In the genomic region with DNA sequence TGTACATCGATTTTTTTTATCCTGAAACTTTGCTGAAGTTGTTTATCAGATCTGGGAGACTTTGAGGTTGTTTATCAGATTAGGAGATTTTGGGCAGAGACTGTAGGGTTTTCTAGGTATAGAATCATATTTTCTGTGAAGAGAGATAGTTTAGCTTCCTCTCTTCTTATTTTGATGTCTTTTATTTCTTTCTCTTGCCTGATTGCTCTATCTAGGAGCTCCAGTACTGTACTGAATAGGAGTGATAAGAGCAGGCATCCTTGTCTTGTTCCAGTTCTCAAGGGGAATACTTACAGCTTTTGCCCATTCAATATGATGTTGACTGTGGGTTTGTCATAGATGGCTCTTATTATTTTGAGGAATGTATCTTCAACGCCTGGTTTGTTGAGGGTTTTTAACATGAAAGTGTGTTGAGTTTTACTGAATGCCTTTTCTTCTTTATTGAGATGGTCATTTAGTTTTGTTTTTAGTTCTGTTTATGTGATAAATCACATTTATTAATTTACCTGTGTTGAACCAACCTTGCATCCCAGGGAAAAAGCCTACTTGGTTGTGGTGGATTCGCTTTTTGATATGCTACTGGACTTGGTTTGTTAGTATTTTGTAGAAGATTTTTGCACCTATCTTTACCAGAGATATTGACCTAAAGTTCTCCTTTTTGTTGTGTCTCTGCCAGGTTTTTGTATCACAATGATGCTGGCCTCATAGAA, we compare ENCODE assay signal across 26 cellular contexts. TPM values are rescaled to one million over a fixed set of nuclear protein-coding genes. Genes with fewer than 3 reads are reported as not detected.
"Had no signal": no experiment of that assay in that cellular context is flagged by ENCODE, and none has a peak within 500 bp of the region (broad histone marks: within the 10 kb centered on the region; RNA-seq: fewer than 3 reads in every experiment).

No MANE protein-coding gene starts in this region.

- H3K9me3 Mint-ChIP-seq: natural killer cell treated with Interleukin-12 subunit alpha and Interleukin-12 subunit beta and Interleukin-15 and Interleukin-18, amount 100 ng/mL, for 72 hours; stimulated activated effector memory CD8-positive, alpha-beta T cell treated with anti-CD3 and anti-CD28 coated beads, Interleukin-12 subunit alpha, Interleukin-12 subunit beta, amount 100 ng/mL, for 72 hours had no signal

- H3K27ac Mint-ChIP-seq: natural killer cell treated with Interleukin-12 subunit alpha and Interleukin-12 subunit beta and Interleukin-15 and Interleukin-18, amount 100 ng/mL, for 72 hours; nephron progenitor cell; progenitor cell of endocrine pancreas; stimulated activated effector memory CD8-positive, alpha-beta T cell treated with anti-CD3 and anti-CD28 coated beads, Interleukin-12 subunit alpha, Interleukin-12 subunit beta, amount 100 ng/mL, for 72 hours; stimulated activated naive B cell treated with anti-CD40 and anti-IgM and Interleukin-4, amounts not matched to agents 10 μg/mL and 1 μg/mL and 100 μg/mL, for 72 hours; stimulated activated naive CD8-positive, alpha-beta T cell treated with anti-CD3 and anti-CD28 coated beads, Interleukin-15, Interleukin-2, amounts not matched to agents 100 ng/mL and 50 ng/mL, for 24 hours had no signal

- DNase-seq: nephron progenitor cell; occipital lobe; ovary; posterior cingulate gyrus; psoas muscle; right cardiac atrium; right lobe of liver; sigmoid colon; small intestine; stimulated activated CD4-positive, alpha-beta T cell treated with anti-CD3 and anti-CD28 coated beads, Interleukin-15, amount 100 ng/mL, for 24 hours; stimulated activated CD4-positive, alpha-beta T cell treated with anti-CD3 and anti-CD28 coated beads, Interleukin-2, amount 100 ng/mL, for 24 hours; stimulated activated CD4-positive, alpha-beta T cell treated with anti-CD3 and anti-CD28 coated beads, Interleukin-2, amount 100 ng/mL, for 48 hours; stimulated activated CD4-positive, alpha-beta T cell treated with anti-CD3 and anti-CD28 coated beads, Interleukin-4, amount 100 ng/mL, for 24 hours; stimulated activated naive B cell treated with anti-CD40 and anti-IgM and Interleukin-4, amounts not matched to agents 10 μg/mL and 1 μg/mL and 100 μg/mL, for 72 hours; stimulated activated naive CD4-positive, alpha-beta T cell treated with Interleukin-2 at 50 U/mL for 16 hours; stomach; thyroid gland; trophoblast cell; upper lobe of left lung had no signal

- H3K36me3 Mint-ChIP-seq: natural killer cell treated with Interleukin-12 subunit alpha and Interleukin-12 subunit beta and Interleukin-15 and Interleukin-18, amount 100 ng/mL, for 72 hours; stimulated activated effector memory CD8-positive, alpha-beta T cell treated with anti-CD3 and anti-CD28 coated beads, Interleukin-12 subunit alpha, Interleukin-12 subunit beta, amount 100 ng/mL, for 72 hours; stimulated activated naive B cell treated with anti-CD40 and anti-IgM and Interleukin-4, amounts not matched to agents 10 μg/mL and 1 μg/mL and 100 μg/mL, for 72 hours had no signal

- FAIRE-seq: small intestine, urothelium cell line had no signal

- H3K4me3 Mint-ChIP-seq: natural killer cell treated with Interleukin-12 subunit alpha and Interleukin-12 subunit beta and Interleukin-15 and Interleukin-18, amount 100 ng/mL, for 72 hours; nephron progenitor cell; neural crest cell; stimulated activated effector memory CD8-positive, alpha-beta T cell treated with anti-CD3 and anti-CD28 coated beads, Interleukin-12 subunit alpha, Interleukin-12 subunit beta, amount 100 ng/mL, for 72 hours; stimulated activated naive B cell treated with anti-CD40 and anti-IgM and Interleukin-4, amounts not matched to agents 10 μg/mL and 1 μg/mL and 100 μg/mL, for 72 hours; stimulated activated naive CD8-positive, alpha-beta T cell treated with anti-CD3 and anti-CD28 coated beads, Interleukin-15, Interleukin-2, amounts not matched to agents 100 ng/mL and 50 ng/mL, for 24 hours had no signal

- H3K4me1 Mint-ChIP-seq: nephron progenitor cell; stimulated activated effector memory CD8-positive, alpha-beta T cell treated with anti-CD3 and anti-CD28 coated beads, Interleukin-12 subunit alpha, Interleukin-12 subunit beta, amount 100 ng/mL, for 72 hours had no signal

RNA-seq across cellular contexts. Expression of a gene that starts 14.9 kb away (rescaled TPM):
- total RNA-seq: natural killer cell treated with Interleukin-12 subunit alpha and Interleukin-12 subunit beta and Interleukin-15 and Interleukin-18, amount 100 ng/mL, for 72 hours; vagina had no signal
